20 cellular contexts compared by ENCODE assay signal in the genomic region with DNA sequence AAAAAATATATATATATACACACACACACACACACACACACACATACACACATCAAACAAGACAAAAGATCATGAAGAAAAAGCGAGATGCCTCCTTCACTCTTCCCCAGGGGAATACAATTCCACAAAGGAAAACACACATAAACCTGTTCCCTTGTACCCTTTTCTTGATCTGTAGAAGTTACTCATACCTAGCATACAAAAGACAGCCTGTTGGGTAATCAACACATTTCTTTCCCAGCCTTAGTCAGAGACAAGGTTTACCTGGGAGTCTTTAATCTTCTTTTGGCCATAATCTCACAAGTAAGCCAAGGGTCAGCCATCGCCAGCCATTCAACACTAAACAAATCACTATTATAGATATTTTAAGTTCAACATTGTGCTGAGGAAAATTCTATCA.
DNase-seq lines count a peak whose midpoint lies in the region; ATAC-seq, FAIRE-seq and TF ChIP-seq lines count a peak whose summit lies in the region.
"Had no signal": no experiment of that assay in that cellular context is flagged by ENCODE, and none has a peak within 500 bp of the region (broad histone marks: within the 10 kb centered on the region; RNA-seq: fewer than 3 reads in every experiment).

No MANE protein-coding gene starts in this region.

- intact Hi-C loops in MCF 10A (cut with micrococcal nuclease) (no loop called here), breast epithelium (cut with DNase I; ENCODE audit: low total_unique reads) (no loop called here), ovary (cut with DNase I) (no loop called here)

- no peaks in the 10 kb centered on the region for H3K27me3 Mint-ChIP-seq in MCF 10A (ENCODE audit: insufficient read depth, unreplicated experiment)

- TF ChIP-seq EP300 in ovary (IDR thresholded peaks at IDR 0.05): no peak

- H3K9me3 ChIP-seq in breast epithelium (no peaks in the 10 kb centered on the region), ovary (no peaks in the 10 kb centered on the region)
- H3K9me3 ChIP-seq: BE2C had no signal

- no peaks in the 10 kb centered on the region for H3K4me1 Mint-ChIP-seq in MCF 10A (ENCODE audit: insufficient read depth, unreplicated experiment)
- H3K4me1 Mint-ChIP-seq: CD4-positive, CD25-positive, alpha-beta regulatory T cell; CD8-positive, alpha-beta memory T cell had no signal

- DNase-seq in MCF 10A (ENCODE audit: unreplicated experiment) (peak; percentile 20), breast epithelium (ENCODE audit: low spot score in 2 of 2) (no peak), bronchial epithelial cell (ENCODE audit: low read depth) (peak; percentile 56), foreskin keratinocyte (peak; percentile 32 to 42), ovary (no peak)
- DNase-seq: ACHN; BE2C; C1 segment of cervical spinal cord; CD4-positive, CD25-positive, alpha-beta regulatory T cell; CD8-positive, alpha-beta memory T cell; COR-L47; DMS153; DMS79; GDM1; GOT3; H7; HFFc6 had no signal

- TF ChIP-seq POLR2A in breast epithelium (IDR thresholded peaks at IDR 0.05): no peak
- TF ChIP-seq POLR2A in ovary (IDR thresholded peaks at IDR 0.05): no peak

- no TSS peak for BruUV-seq in MCF 10A (replicated peaks; lab: Mats Ljungman, UMichigan)

- H3K27me3 ChIP-seq in breast epithelium (no peaks in the 10 kb centered on the region), bronchial epithelial cell (ENCODE audit: control insufficient read depth, insufficient read depth, low read length) (no peaks in the 10 kb centered on the region), foreskin keratinocyte (no peaks in the 10 kb centered on the region), ovary (no peaks in the 10 kb centered on the region)
- H3K27me3 ChIP-seq: BE2C had no signal

- H3K9me3 Mint-ChIP-seq in MCF 10A (ENCODE audit: unreplicated experiment): no peaks in the 10 kb centered on the region
- H3K9me3 Mint-ChIP-seq: CD8-positive, alpha-beta memory T cell had no signal

- H3K36me3 ChIP-seq in breast epithelium (no peaks in the 10 kb centered on the region), bronchial epithelial cell (ENCODE audit: control insufficient read depth, insufficient read depth, low read length) (no peaks in the 10 kb centered on the region), ovary (no peaks in the 10 kb centered on the region)
- H3K36me3 ChIP-seq: BE2C had no signal

- H3K4me1 ChIP-seq in breast epithelium (no peaks in the 10 kb centered on the region), foreskin keratinocyte (peaks cover 8% of the 10 kb centered on the region), ovary (ENCODE audit: insufficient read depth) (no peaks in the 10 kb centered on the region)
- H3K4me1 ChIP-seq: BE2C had no signal

- H3K4me3 ChIP-seq in breast epithelium: no peak overlapping the region
- H3K4me3 ChIP-seq in bronchial epithelial cell (ENCODE audit: low read depth, low read length): no peak overlapping the region
- H3K4me3 ChIP-seq in ovary: no peak overlapping the region

- FAIRE-seq in bronchial epithelial cell (lab: Jason Lieb, UNC): no peak
- FAIRE-seq: A204.1 had no signal

- WGBS in ovary, 3 donors: 87 to 88% (median 87%) methylated on average over 2 of the region's 2 CpGs

- POLR2A ChIA-PET in MCF 10A (lab: Yijun Ruan, JAX): interaction anchor here (0.6 kb wide), 1 partner anchor 53 kb away, joined by 3 read pairs; no protein-coding TSS in a partner anchor

- no peak for TF ChIP-seq CTCF in MCF 10A (IDR thresholded peaks at IDR 0.05; ENCODE audit: unreplicated experiment)
- TF ChIP-seq CTCF in breast epithelium (IDR thresholded peaks at IDR 0.05): no peak
- no peak for TF ChIP-seq CTCF in bronchial epithelial cell (IDR thresholded peaks at IDR 0.05; ENCODE audit: insufficient read depth, low read length, severe bottlenecking)
- no peak for TF ChIP-seq CTCF in foreskin keratinocyte (conservative IDR thresholded peaks at IDR 0.05)
- no peak for TF ChIP-seq CTCF in ovary (IDR thresholded peaks at IDR 0.05)

- H3K36me3 Mint-ChIP-seq in MCF 10A (ENCODE audit: insufficient read depth, unreplicated experiment): no peaks in the 10 kb centered on the region
- H3K36me3 Mint-ChIP-seq: CD4-positive, CD25-positive, alpha-beta regulatory T cell; CD8-positive, alpha-beta memory T cell had no signal

- no peak overlapping the region for H3K4me3 Mint-ChIP-seq in MCF 10A (ENCODE audit: unreplicated experiment)
- H3K4me3 Mint-ChIP-seq: CD4-positive, CD25-positive, alpha-beta regulatory T cell; CD8-positive, alpha-beta memory T cell; HFFc6 had no signal

- no peak overlapping the region for H3K27ac Mint-ChIP-seq in MCF 10A (ENCODE audit: low read depth, unreplicated experiment)
- H3K27ac Mint-ChIP-seq: CD4-positive, CD25-positive, alpha-beta regulatory T cell; CD8-positive, alpha-beta memory T cell; HFFc6 had no signal

- ATAC-seq in foreskin keratinocyte: peak; percentile 25
- no peak for ATAC-seq in GM18868 (IDR thresholded peaks at IDR 0.05; ENCODE audit: unreplicated experiment)
- ATAC-seq: HCT116 had no signal

- H3K27ac ChIP-seq in breast epithelium: no peak overlapping the region
- no peak overlapping the region for H3K27ac ChIP-seq in foreskin keratinocyte
- H3K27ac ChIP-seq in ovary: no peak overlapping the region

- CTCF ChIA-PET in MCF 10A (lab: Yijun Ruan, JAX): interaction anchor here (0.6 to 1.2 kb wide), 2 partner anchors 20 to 27 kb away, joined by 3 to 5 read pairs; no protein-coding TSS in a partner anchor

Comparison
In these comparisons a context has a peak if more than half of its experiments do, and no peak if none do; other contexts are left out.
1. DNase-seq: peak in MCF 10A (single experiment), bronchial epithelial cell (single experiment) and foreskin keratinocyte (2 of 2); none in breast epithelium (0 of 2) and ovary (0 of 5).